Comparison of ENCODE assay signal across 8 cellular contexts in genomic region chr19:55605637-55606470, GRCh38.
DNase-seq lines count a peak whose midpoint lies in the region; ATAC-seq and TF ChIP-seq lines count a peak whose summit lies in the region.

TSS of gene ZNF865 (plus strand) at chr19:55605647. CDS start at chr19:55613619, 7,972 bp downstream.

- DNase-seq in NCI-H226 (peak; percentile 90), choroid plexus epithelial cell (ENCODE audit: low read depth) (peak; percentile 95), kidney tubule cell (ENCODE audit: low spot score) (peak; percentile 88)
- DNase-seq in activated CD4-positive, CD25-positive, alpha-beta regulatory T cell treated with anti-CD3 and anti-CD28 coated beads, Interleukin-2, amount 50 U/mL, for 72 hours: peak; percentile 56
- peak; percentile 53 to 57 for DNase-seq in stimulated activated CD4-positive, alpha-beta T cell treated with anti-CD3 and anti-CD28 coated beads, Interleukin-15, amount 100 ng/mL, for 48 hours (ENCODE audit: low read depth in 2 of 2)

- peak within 1 kb of the TSS; percentile 84 for H3K4me3 ChIP-seq in choroid plexus epithelial cell (ENCODE audit: low read depth, low read length)

- ATAC-seq in HG03039 (IDR thresholded peaks at IDR 0.05; ENCODE audit: unreplicated experiment) (peak; percentile 12), HG03571 (IDR thresholded peaks at IDR 0.05; ENCODE audit: unreplicated experiment) (no peak)

- TF ChIP-seq CTCF in GM12872 (IDR thresholded peaks at IDR 0.05; ENCODE audit: insufficient read depth, low read depth, low read length): peak; percentile 77
- peak; percentile 92 for TF ChIP-seq CTCF in choroid plexus epithelial cell (conservative IDR thresholded peaks at IDR 0.05; ENCODE audit: low read depth, low read length)
